In genomic region chr1:81840805-81841204, GRCh38 we compare ENCODE assay signal across 26 cellular contexts.
"Had no signal": no experiment of that assay in that cellular context is flagged by ENCODE, and none has a peak within 500 bp of the region (broad histone marks: within the 10 kb centered on the region; RNA-seq: fewer than 3 reads in every experiment).

No MANE protein-coding gene starts in this region.

- H3K9me3 ChIP-seq: colonic mucosa, esophagus muscularis mucosa, esophagus squamous epithelium, gastroesophageal sphincter, heart left ventricle, heart right ventricle had no signal

- H3K4me1 ChIP-seq: colonic mucosa, foreskin keratinocyte had no signal

- H3K4me3 ChIP-seq: colonic mucosa, coronary artery, dorsolateral prefrontal cortex, esophagus muscularis mucosa, esophagus squamous epithelium, gastroesophageal sphincter, heart left ventricle, heart right ventricle had no signal

- H3K27ac ChIP-seq: colonic mucosa, coronary artery, dorsolateral prefrontal cortex, epithelial cell of prostate, esophagus muscularis mucosa, esophagus squamous epithelium, foreskin keratinocyte, gastroesophageal sphincter, heart left ventricle, heart right ventricle had no signal

- H3K4me3 Mint-ChIP-seq: dendritic cell treated with granulocyte-macrophage colony-stimulating factor and Interleukin-4, amounts not matched to agents 40 ng/mL and 50 ng/mL, for 4 days; effector memory CD8-positive, alpha-beta T cell; endodermal cell had no signal

- H3K36me3 ChIP-seq: colonic mucosa, esophagus muscularis mucosa, gastroesophageal sphincter, heart right ventricle had no signal

- H3K27me3 ChIP-seq: colonic mucosa, esophagus muscularis mucosa, esophagus squamous epithelium, foreskin keratinocyte, gastroesophageal sphincter, heart left ventricle, heart right ventricle had no signal

- ATAC-seq: effector memory CD8-positive, alpha-beta T cell; esophagus mucosa; foreskin keratinocyte; gastroesophageal sphincter; heart left ventricle; heart right ventricle had no signal

- H3K27me3 Mint-ChIP-seq: dendritic cell treated with granulocyte-macrophage colony-stimulating factor and Interleukin-4, amounts not matched to agents 40 ng/mL and 50 ng/mL, for 4 days; effector memory CD8-positive, alpha-beta T cell had no signal

- H3K27ac Mint-ChIP-seq: dendritic cell treated with granulocyte-macrophage colony-stimulating factor and Interleukin-4, amounts not matched to agents 40 ng/mL and 50 ng/mL, for 4 days; effector memory CD8-positive, alpha-beta T cell; endodermal cell had no signal

- H3K9me3 Mint-ChIP-seq: dendritic cell treated with granulocyte-macrophage colony-stimulating factor and Interleukin-4, amounts not matched to agents 40 ng/mL and 50 ng/mL, for 4 days had no signal

- DNase-seq: colonic mucosa; cortex of kidney; dermis blood vessel endothelial cell; dorsolateral prefrontal cortex; effector CD4-positive, alpha-beta T cell; effector CD8-positive, alpha-beta T cell; effector memory CD4-positive, alpha-beta T cell; effector memory CD8-positive, alpha-beta T cell; endodermal cell; erythroblast; esophagus squamous epithelium; foreskin fibroblast; foreskin keratinocyte; foreskin melanocyte; glutamatergic neuron; head of caudate nucleus; heart left ventricle; heart right ventricle had no signal

- FAIRE-seq: colon, endometrium had no signal
